ENCODE assay signal across 24 cellular contexts in genomic region chr6:41881506-41881905, GRCh38.
"Had no signal": no experiment of that assay in that cellular context is flagged by ENCODE, and none has a peak within 500 bp of the region (broad histone marks: within the 10 kb centered on the region; RNA-seq: fewer than 3 reads in every experiment).

No MANE protein-coding gene starts in this region.

- H3K9me3 ChIP-seq: esophagus muscularis mucosa, gastroesophageal sphincter, heart left ventricle, left lung, lower lobe of right lung, mucosa of descending colon had no signal

- H3K4me1 ChIP-seq: esophagus muscularis mucosa, foreskin keratinocyte, gastroesophageal sphincter, heart left ventricle, left lung, lower lobe of right lung had no signal

- H3K4me3 Mint-ChIP-seq: immature natural killer cell; mesothelial cell of epicardium; naive B cell; naive thymus-derived CD8-positive, alpha-beta T cell had no signal

- H3K27ac Mint-ChIP-seq: immature natural killer cell; mesothelial cell of epicardium; naive thymus-derived CD8-positive, alpha-beta T cell had no signal

- H3K36me3 Mint-ChIP-seq: mesothelial cell of epicardium; naive B cell; naive thymus-derived CD8-positive, alpha-beta T cell had no signal

- FAIRE-seq: endothelial cell of umbilical vein, frontal cortex had no signal

- H3K27ac ChIP-seq: coronary artery, dorsolateral prefrontal cortex, esophagus muscularis mucosa, foreskin keratinocyte, gastroesophageal sphincter, heart left ventricle, hepatocyte, left lung, lower lobe of right lung had no signal

- H3K4me1 Mint-ChIP-seq: immature natural killer cell; naive thymus-derived CD8-positive, alpha-beta T cell had no signal

- H3K36me3 ChIP-seq: gastroesophageal sphincter, heart left ventricle, lower lobe of right lung had no signal

- H3K4me2 ChIP-seq: hepatocyte had no signal

- ATAC-seq: foreskin keratinocyte; gastroesophageal sphincter; heart left ventricle; left cardiac atrium; left lung; left ventricle myocardium superior; lower lobe of right lung; mucosa of descending colon; naive thymus-derived CD8-positive, alpha-beta T cell had no signal

- DNase-seq: dermis blood vessel endothelial cell; dorsolateral prefrontal cortex; effector CD4-positive, alpha-beta T cell; effector memory CD4-positive, alpha-beta T cell; foreskin keratinocyte; heart left ventricle; hypothalamus; immature natural killer cell; islet precursor cell; left cardiac atrium; left lung; left ventricle myocardium superior; lower lobe of right lung; mesenchymal stem cell; mucosa of descending colon; naive B cell; naive thymus-derived CD8-positive, alpha-beta T cell had no signal

- H3K79me2 ChIP-seq: hepatocyte had no signal

- H3K9me3 Mint-ChIP-seq: immature natural killer cell; mesothelial cell of epicardium; naive B cell; naive thymus-derived CD8-positive, alpha-beta T cell had no signal

- H3K4me3 ChIP-seq: coronary artery, dorsolateral prefrontal cortex, esophagus muscularis mucosa, gastroesophageal sphincter, heart left ventricle, hepatocyte, left lung, lower lobe of right lung, mucosa of descending colon had no signal

- H3K27me3 ChIP-seq: dorsolateral prefrontal cortex, esophagus muscularis mucosa, foreskin keratinocyte, gastroesophageal sphincter, heart left ventricle, hepatocyte, left lung had no signal

- H2AFZ ChIP-seq: hepatocyte had no signal

- H3K27me3 Mint-ChIP-seq: naive B cell; naive thymus-derived CD8-positive, alpha-beta T cell had no signal
